ENCODE assay signal across 20 cellular contexts in genomic region chr12:80233926-80234325, GRCh38.
"Had no signal": no experiment of that assay in that cellular context is flagged by ENCODE, and none has a peak within 500 bp of the region (broad histone marks: within the 10 kb centered on the region; RNA-seq: fewer than 3 reads in every experiment).

No MANE protein-coding gene starts in this region.

- H3K4me1 ChIP-seq: psoas muscle, spleen, testis, upper lobe of right lung, vagina had no signal

- H3K36me3 ChIP-seq: heart left ventricle, neutrophil, spleen, tibial nerve, upper lobe of right lung, vagina had no signal

- H3K4me3 Mint-ChIP-seq: naive thymus-derived CD8-positive, alpha-beta T cell; stimulated activated naive B cell treated with anti-CD40 and anti-IgM and Interleukin-4, amounts not matched to agents 10 μg/mL and 1 μg/mL and 100 μg/mL, for 72 hours; stimulated activated naive CD8-positive, alpha-beta T cell treated with anti-CD3 and anti-CD28 coated beads, Interleukin-15, amount 100 ng/mL, for 72 hours had no signal

- H3K27me3 Mint-ChIP-seq: stimulated activated naive B cell treated with anti-CD40 and anti-IgM and Interleukin-4, amounts not matched to agents 10 μg/mL and 1 μg/mL and 100 μg/mL, for 72 hours; stimulated activated naive CD8-positive, alpha-beta T cell treated with anti-CD3 and anti-CD28 coated beads, Interleukin-15, amount 100 ng/mL, for 72 hours had no signal

- H3K9me3 Mint-ChIP-seq: naive thymus-derived CD8-positive, alpha-beta T cell; stimulated activated naive B cell treated with anti-CD40 and anti-IgM and Interleukin-4, amounts not matched to agents 10 μg/mL and 1 μg/mL and 100 μg/mL, for 72 hours; stimulated activated naive CD8-positive, alpha-beta T cell treated with anti-CD3 and anti-CD28 coated beads, Interleukin-15, amount 100 ng/mL, for 72 hours had no signal

- DNase-seq: effector memory CD4-positive, alpha-beta T cell; heart left ventricle; hypothalamus; kidney glomerular epithelial cell; mammary epithelial cell; mucosa of descending colon; naive thymus-derived CD8-positive, alpha-beta T cell; psoas muscle; retina; spleen; stimulated activated CD4-positive, alpha-beta T cell treated with anti-CD3 and anti-CD28 coated beads, Interleukin-15, amount 100 ng/mL, for 24 hours; stimulated activated CD4-positive, alpha-beta T cell treated with anti-CD3 and anti-CD28 coated beads, Interleukin-1b, Interleukin-23, amount 100 ng/mL, for 48 hours; stimulated activated CD4-positive, alpha-beta T cell treated with anti-CD3 and anti-CD28 coated beads, Interleukin-4, amount 100 ng/mL, for 24 hours; stimulated activated naive B cell treated with anti-CD40 and anti-IgM and Interleukin-4, amounts not matched to agents 10 μg/mL and 1 μg/mL and 100 μg/mL, for 72 hours; stimulated activated naive CD8-positive, alpha-beta T cell treated with anti-CD3 and anti-CD28 coated beads, Interleukin-15, amount 100 ng/mL, for 72 hours; testis; upper lobe of right lung had no signal

- H3K4me1 Mint-ChIP-seq: naive thymus-derived CD8-positive, alpha-beta T cell; stimulated activated naive B cell treated with anti-CD40 and anti-IgM and Interleukin-4, amounts not matched to agents 10 μg/mL and 1 μg/mL and 100 μg/mL, for 72 hours; stimulated activated naive CD8-positive, alpha-beta T cell treated with anti-CD3 and anti-CD28 coated beads, Interleukin-15, amount 100 ng/mL, for 72 hours had no signal

- H3K4me3 ChIP-seq: heart left ventricle, mucosa of descending colon, psoas muscle, spleen, testis, tibial nerve, upper lobe of right lung, vagina had no signal

- H3K27ac Mint-ChIP-seq: naive thymus-derived CD8-positive, alpha-beta T cell; stimulated activated naive B cell treated with anti-CD40 and anti-IgM and Interleukin-4, amounts not matched to agents 10 μg/mL and 1 μg/mL and 100 μg/mL, for 72 hours; stimulated activated naive CD8-positive, alpha-beta T cell treated with anti-CD3 and anti-CD28 coated beads, Interleukin-15, amount 100 ng/mL, for 72 hours had no signal

- H3K27me3 ChIP-seq: heart left ventricle, neutrophil, spleen, testis, tibial nerve, upper lobe of right lung, vagina had no signal

- H3K9me3 ChIP-seq: heart left ventricle, mucosa of descending colon, neutrophil, psoas muscle, spleen, testis, tibial nerve, upper lobe of right lung, vagina had no signal

- H3K36me3 Mint-ChIP-seq: naive thymus-derived CD8-positive, alpha-beta T cell; stimulated activated naive B cell treated with anti-CD40 and anti-IgM and Interleukin-4, amounts not matched to agents 10 μg/mL and 1 μg/mL and 100 μg/mL, for 72 hours had no signal

- H3K27ac ChIP-seq: heart left ventricle, neutrophil, psoas muscle, spleen, testis, tibial nerve, upper lobe of right lung, vagina had no signal
